ENCODE assay signal across 2 cellular contexts in the genomic region with DNA sequence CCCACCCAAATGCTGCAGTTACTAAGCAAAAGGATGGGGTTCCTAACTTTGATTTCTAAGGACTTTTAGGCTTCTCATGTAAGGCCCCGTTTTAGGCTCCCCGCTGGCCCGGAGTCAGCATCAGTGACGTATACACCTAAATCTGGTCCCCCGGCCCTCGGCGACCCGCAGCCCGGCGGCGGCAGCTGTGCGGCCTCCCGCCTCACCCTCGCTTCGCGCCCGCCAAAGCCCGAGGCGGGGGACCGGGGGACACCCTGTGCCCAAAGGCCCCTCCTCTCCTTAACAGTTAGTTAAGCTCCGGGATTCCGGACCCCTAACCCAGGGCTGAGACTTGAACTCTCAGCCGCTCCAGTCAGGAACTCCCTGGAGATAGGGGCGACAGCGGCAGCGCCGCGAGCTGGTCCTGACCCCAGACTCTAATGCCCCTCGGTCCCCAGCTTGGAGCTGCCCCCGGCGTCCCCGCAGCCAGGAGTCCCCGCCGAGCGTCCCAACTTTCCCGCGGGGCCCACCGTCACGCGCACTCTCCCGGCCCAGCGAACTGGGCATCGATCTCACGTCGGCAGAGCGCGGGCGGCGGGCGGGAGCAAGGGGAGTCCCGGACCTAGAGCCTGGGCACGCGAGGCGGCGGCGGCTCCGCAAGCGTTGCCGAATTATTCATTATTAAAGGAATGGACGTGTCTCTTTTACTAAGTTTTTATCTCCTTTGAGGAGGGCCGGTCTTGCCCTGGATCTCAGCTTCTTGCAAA.
TF ChIP-seq lines count a peak whose summit lies in the region.

No MANE protein-coding gene starts in this region.

TF ChIP-seq in SK-N-SH, 30 proteins besides CTCF, POLR2A, EP300 and RAD21 (continued from another document):
- TF ChIP-seq, protein P1, sequence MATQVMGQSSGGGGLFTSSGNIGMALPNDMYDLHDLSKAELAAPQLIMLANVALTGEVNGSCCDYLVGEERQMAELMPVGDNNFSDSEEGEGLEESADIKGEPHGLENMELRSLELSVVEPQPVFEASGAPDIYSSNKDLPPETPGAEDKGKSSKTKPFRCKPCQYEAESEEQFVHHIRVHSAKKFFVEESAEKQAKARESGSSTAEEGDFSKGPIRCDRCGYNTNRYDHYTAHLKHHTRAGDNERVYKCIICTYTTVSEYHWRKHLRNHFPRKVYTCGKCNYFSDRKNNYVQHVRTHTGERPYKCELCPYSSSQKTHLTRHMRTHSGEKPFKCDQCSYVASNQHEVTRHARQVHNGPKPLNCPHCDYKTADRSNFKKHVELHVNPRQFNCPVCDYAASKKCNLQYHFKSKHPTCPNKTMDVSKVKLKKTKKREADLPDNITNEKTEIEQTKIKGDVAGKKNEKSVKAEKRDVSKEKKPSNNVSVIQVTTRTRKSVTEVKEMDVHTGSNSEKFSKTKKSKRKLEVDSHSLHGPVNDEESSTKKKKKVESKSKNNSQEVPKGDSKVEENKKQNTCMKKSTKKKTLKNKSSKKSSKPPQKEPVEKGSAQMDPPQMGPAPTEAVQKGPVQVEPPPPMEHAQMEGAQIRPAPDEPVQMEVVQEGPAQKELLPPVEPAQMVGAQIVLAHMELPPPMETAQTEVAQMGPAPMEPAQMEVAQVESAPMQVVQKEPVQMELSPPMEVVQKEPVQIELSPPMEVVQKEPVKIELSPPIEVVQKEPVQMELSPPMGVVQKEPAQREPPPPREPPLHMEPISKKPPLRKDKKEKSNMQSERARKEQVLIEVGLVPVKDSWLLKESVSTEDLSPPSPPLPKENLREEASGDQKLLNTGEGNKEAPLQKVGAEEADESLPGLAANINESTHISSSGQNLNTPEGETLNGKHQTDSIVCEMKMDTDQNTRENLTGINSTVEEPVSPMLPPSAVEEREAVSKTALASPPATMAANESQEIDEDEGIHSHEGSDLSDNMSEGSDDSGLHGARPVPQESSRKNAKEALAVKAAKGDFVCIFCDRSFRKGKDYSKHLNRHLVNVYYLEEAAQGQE (IDR thresholded peaks at IDR 0.05; ENCODE audit: low read depth, low read length), result no peak
- no peak for TF ChIP-seq TAF1 (IDR thresholded peaks at IDR 0.05; ENCODE audit: borderline replicate concordance, low read depth, low read length)

TF ChIP-seq in SK-N-SH treated with all-trans-retinoic acid at 6 μM for 48 hours, 23 proteins besides CTCF, POLR2A, EP300 and RAD21 (continued from another document):
- TF ChIP-seq CSRNP3 (CRISPR knock-in tag; IDR thresholded peaks at IDR 0.05), result no peak
- TF ChIP-seq TSHZ2 (CRISPR knock-in tag; IDR thresholded peaks at IDR 0.05), result no peak
